11 cellular contexts compared by ENCODE assay signal in genomic region chr11:36391062-36391461, GRCh38.
A peak's percentile ranks its signal among the peaks of the same experiment; 100 is the strongest.
DNase-seq lines count a peak whose midpoint lies in the region; ATAC-seq and TF ChIP-seq lines count a peak whose summit lies in the region.
"Had no signal": no experiment of that assay in that cellular context is flagged by ENCODE, and none has a peak within 500 bp of the region (broad histone marks: within the 10 kb centered on the region; RNA-seq: fewer than 3 reads in every experiment).

No MANE protein-coding gene starts in this region.

- intact Hi-C loops in activated CD8-positive, alpha-beta T cell treated with anti-CD3 and anti-CD28 coated beads for 36 hours (cut with micrococcal nuclease): no loop called here

- H3K4me1 Mint-ChIP-seq in activated CD8-positive, alpha-beta T cell treated with anti-CD3 and anti-CD28 coated beads for 36 hours (ENCODE audit: low read depth): peaks cover 54% of the 10 kb centered on the region
- peaks cover 30% of the 10 kb centered on the region for H3K4me1 Mint-ChIP-seq in activated CD8-positive, alpha-beta T cell treated with anti-CD3 and anti-CD28 coated beads, Interleukin-2, amount 10 ng/mL, durations not matched to agents 7 days and 5 days (ENCODE audit: low read depth)
- H3K4me1 Mint-ChIP-seq in endothelial cell (ENCODE audit: unreplicated experiment): peaks cover 33% of the 10 kb centered on the region
- peaks cover 89% of the 10 kb centered on the region for H3K4me1 Mint-ChIP-seq in stimulated activated effector memory CD8-positive, alpha-beta T cell treated with anti-CD3 and anti-CD28 coated beads, Interleukin-12 subunit alpha, Interleukin-12 subunit beta, amount 100 ng/mL, for 72 hours
- H3K4me1 Mint-ChIP-seq in nephron progenitor cell: peaks cover 8% of the 10 kb centered on the region

- H3K4me3 Mint-ChIP-seq in activated CD8-positive, alpha-beta T cell treated with anti-CD3 and anti-CD28 coated beads for 36 hours: no peak overlapping the region
- H3K4me3 Mint-ChIP-seq in activated CD8-positive, alpha-beta T cell treated with anti-CD3 and anti-CD28 coated beads, Interleukin-2, amount 10 ng/mL, durations not matched to agents 7 days and 5 days: no peak overlapping the region
- H3K4me3 Mint-ChIP-seq in endothelial cell (ENCODE audit: unreplicated experiment): no peak overlapping the region
- H3K4me3 Mint-ChIP-seq in stimulated activated effector memory CD8-positive, alpha-beta T cell treated with anti-CD3 and anti-CD28 coated beads, Interleukin-12 subunit alpha, Interleukin-12 subunit beta, amount 100 ng/mL, for 72 hours: peak overlapping the region; percentile 52
- H3K4me3 Mint-ChIP-seq in nephron progenitor cell: no peak overlapping the region

- H3K27me3 Mint-ChIP-seq in activated CD8-positive, alpha-beta T cell treated with anti-CD3 and anti-CD28 coated beads for 36 hours: peaks cover 10% of the 10 kb centered on the region
- peaks cover 7% of the 10 kb centered on the region for H3K27me3 Mint-ChIP-seq in activated CD8-positive, alpha-beta T cell treated with anti-CD3 and anti-CD28 coated beads, Interleukin-2, amount 10 ng/mL, durations not matched to agents 7 days and 5 days (ENCODE audit: low read depth)
- H3K27me3 Mint-ChIP-seq in endothelial cell (ENCODE audit: unreplicated experiment) (peaks cover 9% of the 10 kb centered on the region), nephron progenitor cell (ENCODE audit: low read depth, poor library complexity) (peaks cover 5% of the 10 kb centered on the region)

- peak overlapping the region; percentile 73 for H3K27ac Mint-ChIP-seq in activated CD8-positive, alpha-beta T cell treated with anti-CD3 and anti-CD28 coated beads for 36 hours
- no peak overlapping the region for H3K27ac Mint-ChIP-seq in activated CD8-positive, alpha-beta T cell treated with anti-CD3 and anti-CD28 coated beads, Interleukin-2, amount 10 ng/mL, durations not matched to agents 7 days and 5 days
- H3K27ac Mint-ChIP-seq in endothelial cell (ENCODE audit: unreplicated experiment): peak overlapping the region; percentile 84
- H3K27ac Mint-ChIP-seq in stimulated activated effector memory CD8-positive, alpha-beta T cell treated with anti-CD3 and anti-CD28 coated beads, Interleukin-12 subunit alpha, Interleukin-12 subunit beta, amount 100 ng/mL, for 72 hours: peak overlapping the region; percentile 86
- no peak overlapping the region for H3K27ac Mint-ChIP-seq in nephron progenitor cell

- ATAC-seq in activated CD8-positive, alpha-beta T cell treated with anti-CD3 and anti-CD28 coated beads for 36 hours: peak; percentile 45
- no peak for ATAC-seq in activated CD8-positive, alpha-beta T cell treated with anti-CD3 and anti-CD28 coated beads, Interleukin-2, amount 10 ng/mL, durations not matched to agents 7 days and 5 days
- peak; percentile 62 for ATAC-seq in stimulated activated effector memory CD8-positive, alpha-beta T cell treated with anti-CD3 and anti-CD28 coated beads, Interleukin-12 subunit alpha, Interleukin-12 subunit beta, amount 100 ng/mL, for 72 hours

- CTCF ChIA-PET in activated CD8-positive, alpha-beta T cell treated with anti-CD3 and anti-CD28 coated beads for 36 hours (lab: Charles Lee): no interaction called here
- CTCF ChIA-PET in activated CD8-positive, alpha-beta T cell treated with anti-CD3 and anti-CD28 coated beads, Interleukin-2, amount 10 ng/mL, durations not matched to agents 7 days and 5 days (lab: Charles Lee): no interaction called here

- H3K9me3 Mint-ChIP-seq in activated CD8-positive, alpha-beta T cell treated with anti-CD3 and anti-CD28 coated beads for 36 hours: no peaks in the 10 kb centered on the region
- no peaks in the 10 kb centered on the region for H3K9me3 Mint-ChIP-seq in activated CD8-positive, alpha-beta T cell treated with anti-CD3 and anti-CD28 coated beads, Interleukin-2, amount 10 ng/mL, durations not matched to agents 7 days and 5 days (ENCODE audit: insufficient read depth)
- H3K9me3 Mint-ChIP-seq in endothelial cell (ENCODE audit: unreplicated experiment) (no peaks in the 10 kb centered on the region), nephron progenitor cell (peaks cover 4% of the 10 kb centered on the region)
- H3K9me3 Mint-ChIP-seq in stimulated activated effector memory CD8-positive, alpha-beta T cell treated with anti-CD3 and anti-CD28 coated beads, Interleukin-12 subunit alpha, Interleukin-12 subunit beta, amount 100 ng/mL, for 72 hours: no peaks in the 10 kb centered on the region

- POLR2A ChIA-PET in activated CD8-positive, alpha-beta T cell treated with anti-CD3 and anti-CD28 coated beads for 36 hours (lab: Charles Lee): no interaction called here
- POLR2A ChIA-PET in activated CD8-positive, alpha-beta T cell treated with anti-CD3 and anti-CD28 coated beads, Interleukin-2, amount 10 ng/mL, durations not matched to agents 7 days and 5 days (lab: Charles Lee): no interaction called here

- TF ChIP-seq CTCF in activated CD8-positive, alpha-beta T cell treated with anti-CD3 and anti-CD28 coated beads for 36 hours (IDR thresholded peaks at IDR 0.05): no peak
- TF ChIP-seq CTCF in endothelial cell (IDR thresholded peaks at IDR 0.05; ENCODE audit: unreplicated experiment) (no peak), nephron progenitor cell (IDR thresholded peaks at IDR 0.05) (no peak)

- peaks cover 6% of the 10 kb centered on the region for H3K36me3 Mint-ChIP-seq in activated CD8-positive, alpha-beta T cell treated with anti-CD3 and anti-CD28 coated beads for 36 hours (ENCODE audit: low read depth)
- H3K36me3 Mint-ChIP-seq in activated CD8-positive, alpha-beta T cell treated with anti-CD3 and anti-CD28 coated beads, Interleukin-2, amount 10 ng/mL, durations not matched to agents 7 days and 5 days (ENCODE audit: low read depth): no peaks in the 10 kb centered on the region
- peaks cover 36% of the 10 kb centered on the region for H3K36me3 Mint-ChIP-seq in endothelial cell (ENCODE audit: low read depth, unreplicated experiment)
- peaks cover 52% of the 10 kb centered on the region for H3K36me3 Mint-ChIP-seq in stimulated activated effector memory CD8-positive, alpha-beta T cell treated with anti-CD3 and anti-CD28 coated beads, Interleukin-12 subunit alpha, Interleukin-12 subunit beta, amount 100 ng/mL, for 72 hours
- peaks cover 32% of the 10 kb centered on the region for H3K36me3 Mint-ChIP-seq in nephron progenitor cell (ENCODE audit: low read depth)

- DNase-seq in activated CD8-positive, alpha-beta T cell treated with anti-CD3 and anti-CD28 coated beads for 36 hours: peak; percentile 37
- DNase-seq in activated CD8-positive, alpha-beta T cell treated with anti-CD3 and anti-CD28 coated beads, Interleukin-2, amount 10 ng/mL, durations not matched to agents 7 days and 5 days: no peak
- DNase-seq in RPMI7951 (ENCODE audit: low read depth) (peak; percentile 16), endothelial cell (ENCODE audit: low spot score) (no peak), NCI-H2107 treated with DMSO at 0.1 percent for 48 hours (lab: John Stamatoyannopoulos, UW; ENCODE audit: unreplicated experiment) (no peak), NCI-H345 (lab: John Stamatoyannopoulos, UW) (no peak), nephron progenitor cell (no peak)
- DNase-seq in stimulated activated effector memory CD8-positive, alpha-beta T cell treated with anti-CD3 and anti-CD28 coated beads, Interleukin-12 subunit alpha, Interleukin-12 subunit beta, amount 100 ng/mL, for 72 hours (ENCODE audit: low spot score in 2 of 2): no peak
- DNase-seq: activated CD8-positive, alpha-beta memory T cell treated with anti-CD3 and anti-CD28 coated beads for 24 hours; MG63; Peyer's patch had no signal

Comparison
In these comparisons a context has a peak if more than half of its experiments do, and no peak if none do; other contexts are left out.
1. DNase-seq: peak in activated CD8-positive, alpha-beta T cell treated with anti-CD3 and anti-CD28 coated beads for 36 hours (single experiment) and RPMI7951 (single experiment); none in activated CD8-positive, alpha-beta T cell treated with anti-CD3 and anti-CD28 coated beads, Interleukin-2, amount 10 ng/mL, durations not matched to agents 7 days and 5 days (single experiment), endothelial cell (single experiment), stimulated activated effector memory CD8-positive, alpha-beta T cell treated with anti-CD3 and anti-CD28 coated beads, Interleukin-12 subunit alpha, Interleukin-12 subunit beta, amount 100 ng/mL, for 72 hours (0 of 2), NCI-H2107 treated with DMSO at 0.1 percent for 48 hours (single experiment), NCI-H345 (single experiment) and nephron progenitor cell (single experiment).
2. H3K27ac Mint-ChIP-seq: peak in activated CD8-positive, alpha-beta T cell treated with anti-CD3 and anti-CD28 coated beads for 36 hours (single experiment), endothelial cell (single experiment) and stimulated activated effector memory CD8-positive, alpha-beta T cell treated with anti-CD3 and anti-CD28 coated beads, Interleukin-12 subunit alpha, Interleukin-12 subunit beta, amount 100 ng/mL, for 72 hours (single experiment); none in activated CD8-positive, alpha-beta T cell treated with anti-CD3 and anti-CD28 coated beads, Interleukin-2, amount 10 ng/mL, durations not matched to agents 7 days and 5 days (single experiment) and nephron progenitor cell (single experiment).